In genomic region chr2:129892360-129892759, GRCh38 we compare ENCODE assay signal across 1 cellular context.
TF ChIP-seq lines count a peak whose summit lies in the region.

No MANE protein-coding gene starts in this region.

TF ChIP-seq in GM23338, 12 proteins besides CTCF, POLR2A, EP300 and RAD21 (continued from another document):
- TF ChIP-seq, protein P1, sequence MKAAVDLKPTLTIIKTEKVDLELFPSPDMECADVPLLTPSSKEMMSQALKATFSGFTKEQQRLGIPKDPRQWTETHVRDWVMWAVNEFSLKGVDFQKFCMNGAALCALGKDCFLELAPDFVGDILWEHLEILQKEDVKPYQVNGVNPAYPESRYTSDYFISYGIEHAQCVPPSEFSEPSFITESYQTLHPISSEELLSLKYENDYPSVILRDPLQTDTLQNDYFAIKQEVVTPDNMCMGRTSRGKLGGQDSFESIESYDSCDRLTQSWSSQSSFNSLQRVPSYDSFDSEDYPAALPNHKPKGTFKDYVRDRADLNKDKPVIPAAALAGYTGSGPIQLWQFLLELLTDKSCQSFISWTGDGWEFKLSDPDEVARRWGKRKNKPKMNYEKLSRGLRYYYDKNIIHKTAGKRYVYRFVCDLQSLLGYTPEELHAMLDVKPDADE (IDR thresholded peaks at IDR 0.05) = no peak
- TF ChIP-seq ZNF331 (CRISPR knock-in tag; IDR thresholded peaks at IDR 0.05; ENCODE audit: low read depth) = no peak
- TF ChIP-seq, protein P2, sequence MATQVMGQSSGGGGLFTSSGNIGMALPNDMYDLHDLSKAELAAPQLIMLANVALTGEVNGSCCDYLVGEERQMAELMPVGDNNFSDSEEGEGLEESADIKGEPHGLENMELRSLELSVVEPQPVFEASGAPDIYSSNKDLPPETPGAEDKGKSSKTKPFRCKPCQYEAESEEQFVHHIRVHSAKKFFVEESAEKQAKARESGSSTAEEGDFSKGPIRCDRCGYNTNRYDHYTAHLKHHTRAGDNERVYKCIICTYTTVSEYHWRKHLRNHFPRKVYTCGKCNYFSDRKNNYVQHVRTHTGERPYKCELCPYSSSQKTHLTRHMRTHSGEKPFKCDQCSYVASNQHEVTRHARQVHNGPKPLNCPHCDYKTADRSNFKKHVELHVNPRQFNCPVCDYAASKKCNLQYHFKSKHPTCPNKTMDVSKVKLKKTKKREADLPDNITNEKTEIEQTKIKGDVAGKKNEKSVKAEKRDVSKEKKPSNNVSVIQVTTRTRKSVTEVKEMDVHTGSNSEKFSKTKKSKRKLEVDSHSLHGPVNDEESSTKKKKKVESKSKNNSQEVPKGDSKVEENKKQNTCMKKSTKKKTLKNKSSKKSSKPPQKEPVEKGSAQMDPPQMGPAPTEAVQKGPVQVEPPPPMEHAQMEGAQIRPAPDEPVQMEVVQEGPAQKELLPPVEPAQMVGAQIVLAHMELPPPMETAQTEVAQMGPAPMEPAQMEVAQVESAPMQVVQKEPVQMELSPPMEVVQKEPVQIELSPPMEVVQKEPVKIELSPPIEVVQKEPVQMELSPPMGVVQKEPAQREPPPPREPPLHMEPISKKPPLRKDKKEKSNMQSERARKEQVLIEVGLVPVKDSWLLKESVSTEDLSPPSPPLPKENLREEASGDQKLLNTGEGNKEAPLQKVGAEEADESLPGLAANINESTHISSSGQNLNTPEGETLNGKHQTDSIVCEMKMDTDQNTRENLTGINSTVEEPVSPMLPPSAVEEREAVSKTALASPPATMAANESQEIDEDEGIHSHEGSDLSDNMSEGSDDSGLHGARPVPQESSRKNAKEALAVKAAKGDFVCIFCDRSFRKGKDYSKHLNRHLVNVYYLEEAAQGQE (IDR thresholded peaks at IDR 0.05; ENCODE audit: unreplicated experiment) = no peak
- TF ChIP-seq STAT1 (IDR thresholded peaks at IDR 0.05; ENCODE audit: unreplicated experiment) = no peak
